Comparison of ENCODE assay signal across 19 cellular contexts in genomic region chr19:42899110-42899509, GRCh38. TPM values are rescaled to one million over a fixed set of nuclear protein-coding genes. Genes with fewer than 3 reads are reported as not detected.
"Had no signal": no experiment of that assay in that cellular context is flagged by ENCODE, and none has a peak within 500 bp of the region (broad histone marks: within the 10 kb centered on the region; RNA-seq: fewer than 3 reads in every experiment).

No MANE protein-coding gene starts in this region.

RNA-seq across cellular contexts. Expression of gene PSG6, which starts 18.6 kb away (rescaled TPM):
- total RNA-seq: activated naive CD8-positive, alpha-beta T cell treated with anti-CD3 and anti-CD28 coated beads for 36 hours; adrenal gland; ascending aorta; breast epithelium; colonic mucosa; dermis microvascular lymphatic vessel endothelial cell; heart left ventricle; kidney epithelial cell; left lung; lower lobe of right lung; mucosa of descending colon; myocyte; osteoblast; skeletal muscle tissue; temporal lobe; tibial nerve; ureter had no signal
- polyA plus RNA-seq: adrenal gland, heart left ventricle, immature natural killer cell had no signal

RNA-seq across cellular contexts. Expression of gene PSG1, which starts 19.6 kb away (rescaled TPM):
- total RNA-seq: activated naive CD8-positive, alpha-beta T cell treated with anti-CD3 and anti-CD28 coated beads for 36 hours; adrenal gland; ascending aorta; breast epithelium; colonic mucosa; heart left ventricle; kidney epithelial cell; left lung; lower lobe of right lung; mucosa of descending colon; skeletal muscle tissue; temporal lobe; tibial nerve; ureter had no signal
- polyA plus RNA-seq: adrenal gland, heart left ventricle, immature natural killer cell had no signal

RNA-seq across cellular contexts. Expression of gene PSG7, which starts 37.9 kb away (rescaled TPM):
- total RNA-seq: activated naive CD8-positive, alpha-beta T cell treated with anti-CD3 and anti-CD28 coated beads for 36 hours; adrenal gland; ascending aorta; breast epithelium; colonic mucosa; dermis microvascular lymphatic vessel endothelial cell; fibroblast of lung; heart left ventricle; kidney epithelial cell; left lung; lower lobe of right lung; mucosa of descending colon; myocyte; osteoblast; skeletal muscle tissue; temporal lobe; tibial nerve; ureter had no signal
- polyA plus RNA-seq: adrenal gland, heart left ventricle, immature natural killer cell had no signal
